Comparison of ENCODE assay signal across 18 cellular contexts in the genomic region with DNA sequence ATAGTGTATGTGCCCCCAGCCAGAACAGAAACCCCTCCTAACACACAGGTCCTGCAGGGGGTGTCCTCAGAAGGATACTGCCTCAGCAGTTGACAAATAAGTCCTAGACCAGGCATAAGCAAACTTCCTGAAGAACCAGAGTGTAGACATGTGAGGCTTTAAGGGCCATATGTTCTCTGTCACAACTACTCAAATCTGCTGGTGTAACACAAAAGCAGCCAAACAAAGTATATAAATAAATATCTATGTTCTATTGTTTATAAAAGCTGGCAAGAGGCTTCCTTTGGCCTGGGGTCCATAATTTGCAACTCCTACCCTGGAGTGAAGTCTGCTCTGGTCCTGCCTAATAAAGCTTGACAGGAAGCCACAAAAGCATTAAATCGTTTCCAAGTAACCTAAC. TPM values are rescaled to one million over a fixed set of nuclear protein-coding genes. Genes with fewer than 3 reads are reported as not detected.
"Had no signal": no experiment of that assay in that cellular context is flagged by ENCODE, and none has a peak within 500 bp of the region (broad histone marks: within the 10 kb centered on the region; RNA-seq: fewer than 3 reads in every experiment).

No MANE protein-coding gene starts in this region.

- H3K36me3 ChIP-seq: esophagus muscularis mucosa, ovary, prostate gland, thyroid gland, upper lobe of right lung had no signal

- H3K9me3 ChIP-seq: ovary, prostate gland, thyroid gland, upper lobe of right lung had no signal

- H3K4me3 ChIP-seq: esophagus muscularis mucosa, left lung, lung, ovary, prostate gland, thyroid gland, upper lobe of right lung had no signal

- ATAC-seq: left lung; natural killer cell; stimulated activated naive CD8-positive, alpha-beta T cell treated with anti-CD3 and anti-CD28 coated beads, Interleukin-15, Interleukin-2, amounts not matched to agents 100 U/mL and 50 U/mL, for 24 hours; upper lobe of right lung had no signal

- H3K27ac ChIP-seq: esophagus muscularis mucosa, left lung, prostate gland, thyroid gland, upper lobe of right lung had no signal

- H3K27me3 ChIP-seq: esophagus muscularis mucosa, left lung, ovary, thyroid gland, upper lobe of right lung had no signal

- H3K4me1 ChIP-seq: esophagus muscularis mucosa, prostate gland had no signal

- DNase-seq: activated CD4-positive, alpha-beta memory T cell treated with anti-CD3 and anti-CD28 coated beads, Interleukin-2, amount 10 ng/mL, durations not matched to agents 7 days and 5 days; activated CD4-positive, alpha-beta T cell treated with anti-CD3 and anti-CD28 coated beads, Interleukin-2, amount 10 ng/mL, durations not matched to agents 24 days and 14 days; activated effector memory CD4-positive, alpha-beta T cell treated with anti-CD3 and anti-CD28 coated beads, Interleukin-2, amount 50 U/mL, for 16 hours; activated naive CD4-positive, alpha-beta T cell treated with anti-CD3 and anti-CD28 coated beads, Interleukin-2, amount 10 ng/mL, durations not matched to agents 7 days and 5 days; caudate nucleus; foreskin fibroblast; left lung; natural killer cell; stimulated activated CD4-positive, alpha-beta T cell treated with anti-CD3 and anti-CD28 coated beads, Interleukin-4, amount 100 ng/mL, for 24 hours; stimulated activated naive CD8-positive, alpha-beta T cell treated with anti-CD3 and anti-CD28 coated beads, Interleukin-15, Interleukin-2, amounts not matched to agents 100 U/mL and 50 U/mL, for 24 hours; T1000; thyroid gland; upper lobe of right lung had no signal

RNA-seq across cellular contexts. Expression of a gene that starts 42.7 kb away (rescaled TPM):
- total RNA-seq: activated CD4-positive, alpha-beta memory T cell treated with anti-CD3 and anti-CD28 coated beads, Interleukin-2, amount 10 ng/mL, durations not matched to agents 7 days and 5 days; activated CD4-positive, alpha-beta T cell treated with anti-CD3 and anti-CD28 coated beads, Interleukin-2, amount 10 ng/mL, durations not matched to agents 24 days and 14 days; esophagus muscularis mucosa; kidney epithelial cell; left lung; prostate gland; thyroid gland; upper lobe of right lung had no signal
